11 cellular contexts compared by ENCODE assay signal in genomic region chr2:190980630-190981214, GRCh38. TPM values are rescaled to one million over a fixed set of nuclear protein-coding genes. Genes with fewer than 3 reads are reported as not detected.
A peak's percentile ranks its signal among the peaks of the same experiment; 100 is the strongest.
DNase-seq lines count a peak whose midpoint lies in the region; ATAC-seq and TF ChIP-seq lines count a peak whose summit lies in the region.
"Had no signal": no experiment of that assay in that cellular context is flagged by ENCODE, and none has a peak within 500 bp of the region (broad histone marks: within the 10 kb centered on the region; RNA-seq: fewer than 3 reads in every experiment).

No MANE protein-coding gene starts in this region.

- peak overlapping the region in 1 of 4 donors; percentile 21 for H3K4me3 Mint-ChIP-seq in CD4-positive, CD25-positive, alpha-beta regulatory T cell
- H3K4me3 Mint-ChIP-seq in GM23338 (no peak overlapping the region), mesothelial cell of epicardium (peak overlapping the region; percentile 45)
- H3K4me3 Mint-ChIP-seq in activated T-helper 2 cell treated with anti-CD3 and anti-CD28 coated beads, Interferon-gamma antibody, Interleukin-2, Interleukin-4, amounts not matched to agents 10 μg/mL and 5 μg/mL and 100 μg/mL, durations not matched to agents 14 hours and 24 hours and 36 hours (ENCODE audit: low read depth): no peak overlapping the region

- ATAC-seq in CD4-positive, CD25-positive, alpha-beta regulatory T cell (ENCODE audit: low read depth in 2 of 2): no peak
- ATAC-seq in GM23338 (no peak), foreskin keratinocyte (no peak)

- no peaks in the 10 kb centered on the region for H3K4me1 ChIP-seq in CD4-positive, CD25-positive, alpha-beta regulatory T cell (ENCODE audit: control insufficient read depth, insufficient read depth, low read length, poor library complexity, severe bottlenecking)
- H3K4me1 ChIP-seq in GM23338 (ENCODE audit: insufficient read depth) (no peaks in the 10 kb centered on the region), foreskin keratinocyte (peaks cover 9% of the 10 kb centered on the region), mesendoderm (ENCODE audit: control insufficient read depth, low read depth, low read length) (no peaks in the 10 kb centered on the region)

- peaks cover 84% of the 10 kb centered on the region for H3K36me3 Mint-ChIP-seq in CD4-positive, CD25-positive, alpha-beta regulatory T cell
- H3K36me3 Mint-ChIP-seq in GM23338 (ENCODE audit: low read depth): peaks cover 88% of the 10 kb centered on the region
- H3K36me3 Mint-ChIP-seq in activated T-helper 2 cell treated with anti-CD3 and anti-CD28 coated beads, Interferon-gamma antibody, Interleukin-2, Interleukin-4, amounts not matched to agents 10 μg/mL and 5 μg/mL and 100 μg/mL, durations not matched to agents 14 hours and 24 hours and 36 hours (ENCODE audit: low read depth): peaks cover 96% of the 10 kb centered on the region
- peaks cover 77% of the 10 kb centered on the region for H3K36me3 Mint-ChIP-seq in mesothelial cell of epicardium

- H3K4me1 Mint-ChIP-seq in CD4-positive, CD25-positive, alpha-beta regulatory T cell: peaks cover 5 to 53% (median 31%) of the 10 kb centered on the region in 4 donors
- H3K4me1 Mint-ChIP-seq in GM23338 (no peaks in the 10 kb centered on the region; the same call in 2 of the 3 replicates), mesothelial cell of epicardium (peaks cover 34% of the 10 kb centered on the region)
- H3K4me1 Mint-ChIP-seq in activated T-helper 2 cell treated with anti-CD3 and anti-CD28 coated beads, Interferon-gamma antibody, Interleukin-2, Interleukin-4, amounts not matched to agents 10 μg/mL and 5 μg/mL and 100 μg/mL, durations not matched to agents 14 hours and 24 hours and 36 hours (ENCODE audit: low read depth): peaks cover 67% of the 10 kb centered on the region

- no peak overlapping the region for H3K4me3 ChIP-seq in CD4-positive, CD25-positive, alpha-beta regulatory T cell (ENCODE audit: low read depth, low read length)
- H3K4me3 ChIP-seq in GM23338 (no peak overlapping the region), mesendoderm (ENCODE audit: low read length) (no peak overlapping the region)
- H3K4me3 ChIP-seq: ovary had no signal

- H3K27me3 Mint-ChIP-seq in CD4-positive, CD25-positive, alpha-beta regulatory T cell: no peaks in the 10 kb centered on the region
- H3K27me3 Mint-ChIP-seq in GM23338 (ENCODE audit: insufficient read depth, low read depth, poor library complexity) (peaks cover 5% of the 10 kb centered on the region), mesothelial cell of epicardium (ENCODE audit: low read depth) (no peaks in the 10 kb centered on the region)
- H3K27me3 Mint-ChIP-seq in activated T-helper 2 cell treated with anti-CD3 and anti-CD28 coated beads, Interferon-gamma antibody, Interleukin-2, Interleukin-4, amounts not matched to agents 10 μg/mL and 5 μg/mL and 100 μg/mL, durations not matched to agents 14 hours and 24 hours and 36 hours (ENCODE audit: low read depth): no peaks in the 10 kb centered on the region

- H3K56ac ChIP-seq in mesendoderm (ENCODE audit: low read length): no peak overlapping the region

- peak overlapping the region; percentile 75 to 95 (median 84) for H3K27ac Mint-ChIP-seq in CD4-positive, CD25-positive, alpha-beta regulatory T cell
- H3K27ac Mint-ChIP-seq in GM23338: peak overlapping the region; percentile 43; the same call in 1 of the 2 replicates
- peak overlapping the region; percentile 87 for H3K27ac Mint-ChIP-seq in activated T-helper 2 cell treated with anti-CD3 and anti-CD28 coated beads, Interferon-gamma antibody, Interleukin-2, Interleukin-4, amounts not matched to agents 10 μg/mL and 5 μg/mL and 100 μg/mL, durations not matched to agents 14 hours and 24 hours and 36 hours
- peak overlapping the region; percentile 96 for H3K27ac Mint-ChIP-seq in mesothelial cell of epicardium

- H2BK5ac ChIP-seq in mesendoderm (ENCODE audit: low read length): no peak overlapping the region

- no peaks in the 10 kb centered on the region for H3K9me2 ChIP-seq in GM23338 (ENCODE audit: insufficient read depth)

- H2AK5ac ChIP-seq in mesendoderm (ENCODE audit: low read length): no peak overlapping the region

- no peak overlapping the region for H2BK15ac ChIP-seq in mesendoderm (replicated peaks; ENCODE audit: low read depth)

- no peaks in the 10 kb centered on the region for H3K79me1 ChIP-seq in mesendoderm (ENCODE audit: low read length)

- H3K18ac ChIP-seq in mesendoderm (ENCODE audit: low read length): no peak overlapping the region

- H3K27ac ChIP-seq in CD4-positive, CD25-positive, alpha-beta regulatory T cell (ENCODE audit: insufficient read depth, low read length, poor library complexity, severe bottlenecking): no peak overlapping the region
- H3K27ac ChIP-seq in GM23338 (ENCODE audit: low read depth) (no peak overlapping the region), foreskin keratinocyte (no peak overlapping the region), mesendoderm (ENCODE audit: low read depth, low read length) (no peak overlapping the region)

- H4K5ac ChIP-seq in mesendoderm (ENCODE audit: low read length): no peak overlapping the region

- no peak overlapping the region for H2AFZ ChIP-seq in GM23338

- H3K9ac ChIP-seq in mesendoderm (ENCODE audit: low read length): no peak overlapping the region

- no peaks in the 10 kb centered on the region for H3K27me3 ChIP-seq in CD4-positive, CD25-positive, alpha-beta regulatory T cell (ENCODE audit: control insufficient read depth, insufficient read depth, low read length)
- H3K27me3 ChIP-seq in GM23338 (ENCODE audit: insufficient read depth) (no peaks in the 10 kb centered on the region), foreskin keratinocyte (no peaks in the 10 kb centered on the region), mesendoderm (ENCODE audit: insufficient read depth, low read length, poor library complexity) (no peaks in the 10 kb centered on the region)
- H3K27me3 ChIP-seq: ovary had no signal

- H3K23ac ChIP-seq in mesendoderm (ENCODE audit: low read length): no peak overlapping the region

- no peaks in the 10 kb centered on the region for H3K79me2 ChIP-seq in GM23338 (replicated peaks; ENCODE audit: insufficient read depth)
- no peaks in the 10 kb centered on the region for H3K79me2 ChIP-seq in mesendoderm (ENCODE audit: control insufficient read depth, insufficient read depth, low read length)

- no peak for TF ChIP-seq CTCF in GM23338 (conservative IDR thresholded peaks at IDR 0.05; ENCODE audit: low read depth in 2 of 2)
- no peak for TF ChIP-seq CTCF in mesothelial cell of epicardium (IDR thresholded peaks at IDR 0.05; ENCODE audit: unreplicated experiment)
- TF ChIP-seq CTCF in foreskin keratinocyte (conservative IDR thresholded peaks at IDR 0.05): no peak

- 100% methylated on average over 1 of the region's 10 CpGs for WGBS in mesendoderm (ENCODE audit: extremely low coverage, insufficient coverage, low lambda C conversion rate)

- H3K4ac ChIP-seq in mesendoderm (ENCODE audit: low read depth, low read length): no peak overlapping the region

- no peaks in the 10 kb centered on the region for H3K9me3 ChIP-seq in CD4-positive, CD25-positive, alpha-beta regulatory T cell (ENCODE audit: control insufficient read depth in 2 of 2, low read length in 2 of 2)
- H3K9me3 ChIP-seq: ovary had no signal

- H3K36me3 ChIP-seq in CD4-positive, CD25-positive, alpha-beta regulatory T cell (ENCODE audit: control insufficient read depth, insufficient read depth, low read length): peaks cover 100% of the 10 kb centered on the region
- peaks cover 78% of the 10 kb centered on the region for H3K36me3 ChIP-seq in GM23338 (ENCODE audit: insufficient read depth)
- H3K36me3 ChIP-seq in mesendoderm (ENCODE audit: control insufficient read depth, insufficient read depth, low read length): peaks cover 10% of the 10 kb centered on the region
- H3K36me3 ChIP-seq: ovary had no signal

- peaks cover 4% of the 10 kb centered on the region for H4K20me1 ChIP-seq in GM23338 (replicated peaks; ENCODE audit: insufficient read depth)

- H3F3A ChIP-seq in GM23338 (replicated peaks; ENCODE audit: low read depth): no peaks in the 10 kb centered on the region

- no peak overlapping the region for H2BK120ac ChIP-seq in mesendoderm (ENCODE audit: low read depth, low read length)

- DNase-seq in CD4-positive, CD25-positive, alpha-beta regulatory T cell: no peak
- DNase-seq in GM23338 (ENCODE audit: low spot score) (no peak), mesothelial cell of epicardium (ENCODE audit: low spot score in 2 of 2, unreplicated experiment in 2 of 2) (no peak), NCI-H748 (lab: John Stamatoyannopoulos, UW; ENCODE audit: unreplicated experiment) (no peak), foreskin keratinocyte (no peak), mesendoderm (no peak), activated gamma-delta T cell treated with Interleukin-2 at 50 U/mL for 16 hours (no peak)
- no peak for DNase-seq in activated T-helper 2 cell treated with anti-CD3 and anti-CD28 coated beads, Interferon-gamma antibody, Interleukin-2, Interleukin-4, amounts not matched to agents 10 μg/mL and 5 μg/mL and 100 μg/mL, durations not matched to agents 14 hours and 24 hours and 36 hours (ENCODE audit: low spot score)
- DNase-seq: activated CD4-positive, alpha-beta T cell treated with anti-CD3 and anti-CD28 coated beads for 4 hours; caudate nucleus had no signal

- H3K4me2 ChIP-seq in GM23338: no peak overlapping the region
- no peak overlapping the region for H3K4me2 ChIP-seq in mesendoderm (ENCODE audit: low read length)

- intact Hi-C loops in activated T-helper 2 cell treated with anti-CD3 and anti-CD28 coated beads, Interferon-gamma antibody, Interleukin-2, Interleukin-4, amounts not matched to agents 10 μg/mL and 5 μg/mL and 100 μg/mL, durations not matched to agents 14 hours and 24 hours and 36 hours (cut with micrococcal nuclease): no loop called here

- no peak overlapping the region for H4K8ac ChIP-seq in mesendoderm (ENCODE audit: low read depth, low read length)

- no peaks in the 10 kb centered on the region for H3K9me3 Mint-ChIP-seq in CD4-positive, CD25-positive, alpha-beta regulatory T cell
- no peaks in the 10 kb centered on the region for H3K9me3 Mint-ChIP-seq in GM23338
- H3K9me3 Mint-ChIP-seq in activated T-helper 2 cell treated with anti-CD3 and anti-CD28 coated beads, Interferon-gamma antibody, Interleukin-2, Interleukin-4, amounts not matched to agents 10 μg/mL and 5 μg/mL and 100 μg/mL, durations not matched to agents 14 hours and 24 hours and 36 hours: no peaks in the 10 kb centered on the region
- H3K9me3 Mint-ChIP-seq in mesothelial cell of epicardium: no peaks in the 10 kb centered on the region

RNA-seq across cellular contexts. Expression of gene STAT1, which starts 33.2 kb away (rescaled TPM):
- total RNA-seq in CD4-positive, CD25-positive, alpha-beta regulatory T cell: 262 TPM
- polyA plus RNA-seq in CD4-positive, CD25-positive, alpha-beta regulatory T cell: 100 to 1,000 TPM; 198 to 331 (median 274) TPM
- total RNA-seq in GM23338 (2014; rRNA removed; shearing (Covaris generic)): 43.2 and 47.4 TPM in 2 replicates
- polyA plus RNA-seq in GM23338 (2016; fragmentation: Nextera tagmentation; extraction: Ambion mirVana) (15.1 and 16.3 TPM in 2 replicates), foreskin keratinocyte (57.7 and 61.1 TPM in 2 replicates)
- 135 and 139 TPM in 2 replicates for total RNA-seq in activated T-helper 2 cell treated with anti-CD3 and anti-CD28 coated beads, Interferon-gamma antibody, Interleukin-2, Interleukin-4, amounts not matched to agents 10 μg/mL and 5 μg/mL and 100 μg/mL, durations not matched to agents 14 hours and 24 hours and 36 hours
- total RNA-seq in mesothelial cell of epicardium (100 to 106 TPM (median 100 TPM) in 3 replicates), foreskin keratinocyte (143 and 168 TPM in 2 replicates)
- 21.3 TPM for polyA plus RNA-seq in mesendoderm (2013, experiment 1 of 2)
- 21.5 TPM for polyA plus RNA-seq in mesendoderm (2013, experiment 2 of 2)

Comparison
In these comparisons a context has a peak if more than half of its experiments do, and no peak if none do; other contexts are left out.
1. H3K27ac Mint-ChIP-seq: peak in every context shown above with its lines; median percentile 96 in mesothelial cell of epicardium; 87 in activated T-helper 2 cell treated with anti-CD3 and anti-CD28 coated beads, Interferon-gamma antibody, Interleukin-2, Interleukin-4, amounts not matched to agents 10 μg/mL and 5 μg/mL and 100 μg/mL, durations not matched to agents 14 hours and 24 hours and 36 hours; 84 in CD4-positive, CD25-positive, alpha-beta regulatory T cell; 43 in GM23338.